ENCODE assay signal across 1 cellular context in the genomic region with DNA sequence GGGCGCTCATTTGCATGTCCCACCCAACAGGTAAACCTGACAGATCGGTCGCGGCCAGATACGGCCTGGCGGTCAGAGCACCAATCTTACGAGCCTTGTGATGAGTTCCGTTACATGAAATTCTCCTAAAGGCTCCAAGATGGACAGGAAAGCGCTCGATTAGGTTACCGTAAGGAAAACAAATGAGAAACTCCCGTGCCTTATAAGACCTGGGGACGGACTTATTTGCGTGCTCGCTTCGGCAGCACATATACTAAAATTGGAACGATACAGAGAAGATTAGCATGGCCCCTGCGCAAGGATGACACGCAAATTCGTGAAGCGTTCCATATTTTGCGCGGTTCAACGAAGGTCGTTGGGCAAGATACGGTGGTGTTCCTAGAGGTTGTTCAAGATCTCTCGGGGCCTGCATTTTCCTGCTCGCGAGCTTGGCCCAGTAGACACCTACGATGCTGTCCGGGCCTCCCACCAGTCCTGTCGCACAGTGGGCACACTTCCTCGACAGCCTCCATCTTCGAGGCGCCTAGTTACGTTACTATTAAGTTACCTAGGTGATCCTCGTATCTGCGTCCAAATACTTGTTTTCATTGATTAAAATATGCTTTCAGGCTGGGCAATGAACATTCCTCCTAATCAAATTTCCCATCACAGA.
TF ChIP-seq lines count a peak whose summit lies in the region.

TSS of gene RNU6-7 (plus strand) at position 230 of the 652 bp plus-strand sequence.

TF ChIP-seq in HepG2, 621 proteins besides CTCF, POLR2A, EP300 and RAD21 (continued from another document):
- TF ChIP-seq ZBTB39 (CRISPR knock-in tag; IDR thresholded peaks at IDR 0.05) = 0 out of 2 replicates have a peak, but pooled peaks have one; percentile 29
- peak; percentile 48; the same call in 1 of the 2 replicates for TF ChIP-seq THAP9 (CRISPR knock-in tag; IDR thresholded peaks at IDR 0.05; ENCODE audit: borderline replicate concordance)
- no peak for TF ChIP-seq TAF1 (CRISPR knock-in tag; IDR thresholded peaks at IDR 0.05)
- peak; percentile 29; the same call in 1 of the 2 replicates for TF ChIP-seq TFDP2 (CRISPR knock-in tag; IDR thresholded peaks at IDR 0.05)
- peak; percentile 80; the same call in 1 of the 2 replicates for TF ChIP-seq NAIF1 (CRISPR knock-in tag; IDR thresholded peaks at IDR 0.05; ENCODE audit: borderline replicate concordance)
- no peak; the same call in 1 of the 2 replicates for TF ChIP-seq ZKSCAN8 (CRISPR knock-in tag; IDR thresholded peaks at IDR 0.05; ENCODE audit: borderline replicate concordance)
- TF ChIP-seq ARID5B (CRISPR knock-in tag; IDR thresholded peaks at IDR 0.05) = peak; percentile 5
